In the genomic region with DNA sequence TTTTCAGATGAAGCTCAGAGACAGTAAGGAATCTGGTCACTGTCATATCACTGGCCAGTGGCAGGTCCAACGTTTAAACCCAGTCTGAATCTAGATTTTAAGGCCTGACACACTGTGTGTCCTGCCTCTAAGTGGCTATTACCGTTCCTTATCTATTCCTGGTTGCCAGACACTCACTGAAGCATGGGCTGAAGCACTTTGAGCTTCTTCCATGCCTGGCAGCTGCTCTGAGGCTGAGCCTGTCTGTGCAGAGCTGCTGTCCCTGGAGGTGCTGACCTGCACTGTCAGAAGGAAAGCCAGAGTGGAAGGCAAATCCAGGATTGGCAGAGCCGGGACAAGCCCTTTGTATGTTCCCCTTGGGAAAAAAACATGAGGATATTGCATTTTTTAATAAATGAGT, we compare ENCODE assay signal across 22 cellular contexts.
DNase-seq lines count a peak whose midpoint lies in the region; ATAC-seq and TF ChIP-seq lines count a peak whose summit lies in the region.
"Had no signal": no experiment of that assay in that cellular context is flagged by ENCODE, and none has a peak within 500 bp of the region (broad histone marks: within the 10 kb centered on the region; RNA-seq: fewer than 3 reads in every experiment).

No MANE protein-coding gene starts in this region.

- intact Hi-C loops in Right ventricle myocardium superior (cut with DNase I) (no loop called here), cardiac septum (cut with DNase I) (no loop called here)

- no peak for TF ChIP-seq POLR2A in erythroblast (IDR thresholded peaks at IDR 0.05; ENCODE audit: low read length)

- H3K27ac ChIP-seq in esophagus (ENCODE audit: low read depth in 2 of 2, low read length in 1 of 2): peak overlapping the region; percentile 46 to 64
- H3K27ac ChIP-seq: A549, esophagus muscularis mucosa, HL-60 had no signal

- no peak overlapping the region for H3K4me3 ChIP-seq in esophagus (ENCODE audit: low read depth in 1 of 2, low read length in 2 of 2)
- H3K4me3 ChIP-seq: A549, breast epithelium, esophagus muscularis mucosa had no signal

- H3K27me3 ChIP-seq in esophagus (ENCODE audit: control insufficient read depth in 1 of 2, insufficient read depth in 2 of 2, low read length in 2 of 2): no peaks in the 10 kb centered on the region
- H3K27me3 ChIP-seq: breast epithelium had no signal

- peaks cover 0 to 4% of the 10 kb centered on the region in 2 donors for H3K4me1 ChIP-seq in esophagus (ENCODE audit: control insufficient read depth in 2 of 2, insufficient read depth in 2 of 2, low read length in 1 of 2)
- H3K4me1 ChIP-seq: A549, breast epithelium, esophagus muscularis mucosa had no signal

- DNase-seq in Right ventricle myocardium superior (no peak), cardiac septum (ENCODE audit: low spot score) (no peak), left kidney (ENCODE audit: low read depth, low spot score) (peak; percentile 42), NCI-H146 (lab: John Stamatoyannopoulos, UW) (no peak), medulla oblongata (ENCODE audit: extremely low spot score) (no peak), erythroblast (lab: John Stamatoyannopoulos, UW) (no peak)
- DNase-seq: activated CD4-positive, alpha-beta T cell treated with anti-CD3 and anti-CD28 coated beads for 48 hours; activated CD8-positive, alpha-beta memory T cell treated with anti-CD3 and anti-CD28 coated beads, Interleukin-2, amount 10 ng/mL, durations not matched to agents 7 days and 5 days; activated naive CD8-positive, alpha-beta T cell treated with anti-CD3 and anti-CD28 coated beads, Interleukin-2, amount 10 ng/mL, durations not matched to agents 7 days and 5 days; CD4-positive, CD25-positive, alpha-beta regulatory T cell; head of caudate nucleus; immature natural killer cell; NCI-H1930; SW 1271 had no signal

- WGBS in esophagus, 2 donors: 26 to 36% methylated on average over 3 of the region's 3 CpGs

- H3K9me3 ChIP-seq in esophagus (ENCODE audit: control insufficient read depth in 2 of 2, insufficient read depth in 1 of 2, low read depth in 1 of 2, low read length in 1 of 2): no peaks in the 10 kb centered on the region
- H3K9me3 ChIP-seq: A549 had no signal

- peak; percentile 84 for ATAC-seq in Right ventricle myocardium superior (ENCODE audit: poor library complexity)
- ATAC-seq in GM19463 (IDR thresholded peaks at IDR 0.05; ENCODE audit: unreplicated experiment): no peak
- ATAC-seq: A549; activated CD8-positive, alpha-beta memory T cell treated with anti-CD3 and anti-CD28 coated beads, Interleukin-2, amount 10 ng/mL, durations not matched to agents 7 days and 5 days; activated T-helper 17 cell treated with anti-CD3 and anti-CD28 coated beads, Interleukin-2, amount 50 U/mL, for 72 hours; HCT116 had no signal

- H3K36me3 ChIP-seq in esophagus (ENCODE audit: control insufficient read depth in 2 of 2, insufficient read depth in 2 of 2, low read length in 1 of 2): no peaks in the 10 kb centered on the region
- H3K36me3 ChIP-seq: breast epithelium, esophagus muscularis mucosa had no signal
